In the genomic region with DNA sequence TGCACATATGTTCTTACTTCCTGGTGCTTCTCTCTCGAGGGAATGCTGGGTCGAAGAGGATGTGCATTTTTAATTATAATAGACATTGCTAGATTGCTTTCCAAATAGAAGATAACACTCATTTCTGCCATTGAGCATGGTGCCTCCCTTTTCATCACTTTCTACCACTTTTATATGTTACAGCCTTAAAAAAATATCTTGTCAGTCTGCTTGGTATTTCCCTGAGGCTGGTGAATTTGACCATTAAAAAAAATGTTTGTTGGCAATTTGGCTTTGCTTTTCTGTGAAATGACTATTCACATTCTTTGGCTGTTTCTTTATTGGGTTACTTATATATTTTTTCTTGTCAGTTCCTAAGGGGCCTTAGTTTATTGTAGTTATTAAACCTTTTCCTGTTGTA, we compare ENCODE assay signal across 1 cellular context.
TF ChIP-seq lines count a peak whose summit lies in the region.

No MANE protein-coding gene starts in this region.

TF ChIP-seq in HCT116, 20 proteins besides CTCF, POLR2A, EP300 and RAD21:
- TF ChIP-seq REST (IDR thresholded peaks at IDR 0.05; ENCODE audit: low read depth), result no peak
- no peak for TF ChIP-seq ATF3 (IDR thresholded peaks at IDR 0.05)
